Comparison of ENCODE assay signal across 27 cellular contexts in the genomic region with DNA sequence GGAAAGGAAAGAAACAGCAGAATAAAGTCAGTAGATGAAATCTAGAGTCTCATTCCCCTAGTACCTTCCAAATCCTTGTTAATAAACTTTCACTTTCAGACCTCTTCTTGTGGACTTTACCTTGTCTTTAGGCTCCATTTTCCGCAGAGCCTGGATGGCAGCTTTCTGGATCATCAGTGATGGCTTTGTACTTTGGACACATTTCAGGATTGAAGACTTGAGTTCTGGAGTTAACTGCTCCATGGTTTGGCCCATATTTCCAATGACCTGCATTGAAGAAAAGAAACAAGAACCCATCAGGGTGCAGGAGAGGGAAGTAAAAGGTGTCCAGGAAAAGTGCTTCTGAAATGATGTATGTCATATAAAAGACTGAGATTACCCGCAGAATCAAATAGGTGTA. TPM values are rescaled to one million over a fixed set of nuclear protein-coding genes. Genes with fewer than 3 reads are reported as not detected.
"Had no signal": no experiment of that assay in that cellular context is flagged by ENCODE, and none has a peak within 500 bp of the region (broad histone marks: within the 10 kb centered on the region; RNA-seq: fewer than 3 reads in every experiment).

No MANE protein-coding gene starts in this region.

- FAIRE-seq: urothelium cell line had no signal

- H3K9me3 ChIP-seq: stomach, suprapubic skin, testis, thoracic aorta, thyroid gland, tibial artery, tibial nerve, transverse colon, upper lobe of left lung, upper lobe of right lung, uterus, vagina had no signal

- H3K27me3 ChIP-seq: stomach, suprapubic skin, testis, thyroid gland, tibial artery, tibial nerve, transverse colon, upper lobe of left lung, upper lobe of right lung, uterus, vagina had no signal

- H3K27ac ChIP-seq: stomach, suprapubic skin, testis, thoracic aorta, thyroid gland, tibial artery, tibial nerve, transverse colon, upper lobe of left lung, upper lobe of right lung, uterus, vagina had no signal

- ATAC-seq: stimulated activated effector memory CD8-positive, alpha-beta T cell treated with anti-CD3 and anti-CD28 coated beads, Interleukin-12 subunit alpha, Interleukin-12 subunit beta, amount 100 ng/mL, for 72 hours; stimulated activated memory B cell treated with anti-CD40 and anti-IgM and Interleukin-4, amounts not matched to agents 10 μg/mL and 1 μg/mL and 100 μg/mL, for 72 hours; stimulated activated naive B cell treated with anti-CD40 and anti-IgM and Interleukin-4, amounts not matched to agents 10 μg/mL and 1 μg/mL and 100 μg/mL, for 72 hours; stimulated activated naive CD8-positive, alpha-beta T cell treated with anti-CD3 and anti-CD28 coated beads, Interleukin-15, amount 100 ng/mL, for 72 hours; stimulated activated naive CD8-positive, alpha-beta T cell treated with anti-CD3 and anti-CD28 coated beads, Interleukin-15, Interleukin-2, amounts not matched to agents 100 U/mL and 50 U/mL, for 24 hours; upper lobe of right lung had no signal

- H3K36me3 ChIP-seq: stomach, suprapubic skin, thoracic aorta, thyroid gland, tibial nerve, transverse colon, upper lobe of left lung, upper lobe of right lung, uterus, vagina had no signal

- DNase-seq: stimulated activated CD4-positive, alpha-beta T cell treated with anti-CD3 and anti-CD28 coated beads, Interleukin-2, amount 100 ng/mL, for 48 hours; stimulated activated CD4-positive, alpha-beta T cell treated with anti-CD3 and anti-CD28 coated beads, Interleukin-4, amount 100 ng/mL, for 1 hour; stimulated activated CD4-positive, alpha-beta T cell treated with anti-CD3 and anti-CD28 coated beads, Interleukin-4, amount 100 ng/mL, for 24 hours; stimulated activated CD4-positive, alpha-beta T cell treated with anti-CD3 and anti-CD28 coated beads, Interleukin-4, amount 100 ng/mL, for 4 hours; stimulated activated CD8-positive, alpha-beta memory T cell treated with anti-CD3 and anti-CD28 coated beads, Interleukin-4, amount 100 ng/mL, for 48 hours; stimulated activated naive B cell treated with anti-CD40 and anti-IgM and Interleukin-4, amounts not matched to agents 10 μg/mL and 1 μg/mL and 100 μg/mL, for 72 hours; stimulated activated naive CD4-positive, alpha-beta T cell; stimulated activated naive CD4-positive, alpha-beta T cell treated with Interleukin-2 at 50 U/mL for 16 hours; stimulated activated naive CD8-positive, alpha-beta T cell treated with anti-CD3 and anti-CD28 coated beads, Interleukin-15, amount 100 ng/mL, for 72 hours; stimulated activated naive CD8-positive, alpha-beta T cell treated with anti-CD3 and anti-CD28 coated beads, Interleukin-15, Interleukin-2, amounts not matched to agents 100 U/mL and 50 U/mL, for 24 hours; stomach; substantia nigra; testis; thyroid gland; tibial artery; transverse colon; trophoblast cell; upper lobe of left lung; upper lobe of right lung; uterus had no signal

- H3K4me1 ChIP-seq: stomach, suprapubic skin, testis, thyroid gland, tibial nerve, transverse colon, upper lobe of left lung, upper lobe of right lung, uterus, vagina had no signal

- H3K4me3 ChIP-seq: stomach, suprapubic skin, testis, thoracic aorta, thyroid gland, tibial artery, tibial nerve, transverse colon, upper lobe of left lung, upper lobe of right lung, uterus, vagina had no signal

RNA-seq across cellular contexts. Expression of a gene that starts 14.4 kb away (rescaled TPM):
- total RNA-seq: vagina had no signal
